ENCODE assay signal across 1 cellular context in the genomic region with DNA sequence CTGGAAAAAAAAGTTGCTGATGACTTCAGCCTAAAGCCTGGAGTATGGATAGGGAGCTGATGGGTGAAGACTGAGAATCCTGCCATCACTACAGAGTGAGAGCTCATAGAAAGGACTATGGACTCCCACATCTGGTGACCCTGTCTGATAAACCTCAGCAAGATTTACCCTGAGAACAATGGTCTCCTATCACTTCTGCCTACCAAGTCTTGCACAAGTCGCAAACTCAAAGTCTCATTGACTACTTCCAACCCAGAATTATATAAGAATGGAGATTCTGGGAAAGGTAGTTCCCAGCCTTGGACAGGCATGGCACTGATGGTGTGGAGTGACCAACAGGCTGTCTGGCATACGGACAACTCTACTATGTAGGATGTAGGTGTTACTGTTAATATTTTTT.
A peak's percentile ranks its signal among the peaks of the same experiment; 100 is the strongest.
TF ChIP-seq lines count a peak whose summit lies in the region.

No MANE protein-coding gene starts in this region.

TF ChIP-seq in HepG2, 621 proteins besides CTCF, POLR2A, EP300 and RAD21 (continued from another document and continues in another):
- TF ChIP-seq, protein P1, sequence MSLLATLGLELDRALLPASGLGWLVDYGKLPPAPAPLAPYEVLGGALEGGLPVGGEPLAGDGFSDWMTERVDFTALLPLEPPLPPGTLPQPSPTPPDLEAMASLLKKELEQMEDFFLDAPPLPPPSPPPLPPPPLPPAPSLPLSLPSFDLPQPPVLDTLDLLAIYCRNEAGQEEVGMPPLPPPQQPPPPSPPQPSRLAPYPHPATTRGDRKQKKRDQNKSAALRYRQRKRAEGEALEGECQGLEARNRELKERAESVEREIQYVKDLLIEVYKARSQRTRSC (CRISPR knock-in tag; IDR thresholded peaks at IDR 0.05; ENCODE audit: low read depth) = no peak
- no peak for TF ChIP-seq ZNF263 (CRISPR knock-in tag; IDR thresholded peaks at IDR 0.05)
- TF ChIP-seq, protein P2, sequence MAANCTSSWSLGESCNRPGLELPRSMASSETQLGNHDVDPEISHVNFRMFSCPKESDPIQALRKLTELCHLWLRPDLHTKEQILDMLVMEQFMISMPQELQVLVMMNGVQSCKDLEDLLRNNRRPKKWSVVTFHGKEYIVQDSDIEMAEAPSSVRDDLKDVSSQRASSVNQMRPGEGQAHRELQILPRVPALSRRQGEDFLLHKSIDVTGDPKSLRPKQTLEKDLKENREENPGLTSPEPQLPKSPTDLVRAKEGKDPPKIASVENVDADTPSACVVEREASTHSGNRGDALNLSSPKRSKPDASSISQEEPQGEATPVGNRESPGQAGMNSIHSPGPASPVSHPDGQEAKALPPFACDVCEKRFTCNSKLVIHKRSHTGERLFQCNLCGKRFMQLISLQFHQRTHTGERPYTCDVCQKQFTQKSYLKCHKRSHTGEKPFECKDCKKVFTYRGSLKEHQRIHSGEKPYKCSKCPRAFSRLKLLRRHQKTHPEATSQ (CRISPR knock-in tag; IDR thresholded peaks at IDR 0.05; ENCODE audit: borderline replicate concordance) = no peak
- no peak for TF ChIP-seq ZNF446 (CRISPR knock-in tag; IDR thresholded peaks at IDR 0.05)
- TF ChIP-seq REXO4 (CRISPR knock-in tag; IDR thresholded peaks at IDR 0.05; ENCODE audit: borderline replicate concordance) = no peak
- TF ChIP-seq MED8 (CRISPR knock-in tag; IDR thresholded peaks at IDR 0.05; ENCODE audit: insufficient replicate concordance) = no peak
- TF ChIP-seq ZNF256 (CRISPR knock-in tag; conservative IDR thresholded peaks at IDR 0.05) = no peak
- TF ChIP-seq, protein P3, sequence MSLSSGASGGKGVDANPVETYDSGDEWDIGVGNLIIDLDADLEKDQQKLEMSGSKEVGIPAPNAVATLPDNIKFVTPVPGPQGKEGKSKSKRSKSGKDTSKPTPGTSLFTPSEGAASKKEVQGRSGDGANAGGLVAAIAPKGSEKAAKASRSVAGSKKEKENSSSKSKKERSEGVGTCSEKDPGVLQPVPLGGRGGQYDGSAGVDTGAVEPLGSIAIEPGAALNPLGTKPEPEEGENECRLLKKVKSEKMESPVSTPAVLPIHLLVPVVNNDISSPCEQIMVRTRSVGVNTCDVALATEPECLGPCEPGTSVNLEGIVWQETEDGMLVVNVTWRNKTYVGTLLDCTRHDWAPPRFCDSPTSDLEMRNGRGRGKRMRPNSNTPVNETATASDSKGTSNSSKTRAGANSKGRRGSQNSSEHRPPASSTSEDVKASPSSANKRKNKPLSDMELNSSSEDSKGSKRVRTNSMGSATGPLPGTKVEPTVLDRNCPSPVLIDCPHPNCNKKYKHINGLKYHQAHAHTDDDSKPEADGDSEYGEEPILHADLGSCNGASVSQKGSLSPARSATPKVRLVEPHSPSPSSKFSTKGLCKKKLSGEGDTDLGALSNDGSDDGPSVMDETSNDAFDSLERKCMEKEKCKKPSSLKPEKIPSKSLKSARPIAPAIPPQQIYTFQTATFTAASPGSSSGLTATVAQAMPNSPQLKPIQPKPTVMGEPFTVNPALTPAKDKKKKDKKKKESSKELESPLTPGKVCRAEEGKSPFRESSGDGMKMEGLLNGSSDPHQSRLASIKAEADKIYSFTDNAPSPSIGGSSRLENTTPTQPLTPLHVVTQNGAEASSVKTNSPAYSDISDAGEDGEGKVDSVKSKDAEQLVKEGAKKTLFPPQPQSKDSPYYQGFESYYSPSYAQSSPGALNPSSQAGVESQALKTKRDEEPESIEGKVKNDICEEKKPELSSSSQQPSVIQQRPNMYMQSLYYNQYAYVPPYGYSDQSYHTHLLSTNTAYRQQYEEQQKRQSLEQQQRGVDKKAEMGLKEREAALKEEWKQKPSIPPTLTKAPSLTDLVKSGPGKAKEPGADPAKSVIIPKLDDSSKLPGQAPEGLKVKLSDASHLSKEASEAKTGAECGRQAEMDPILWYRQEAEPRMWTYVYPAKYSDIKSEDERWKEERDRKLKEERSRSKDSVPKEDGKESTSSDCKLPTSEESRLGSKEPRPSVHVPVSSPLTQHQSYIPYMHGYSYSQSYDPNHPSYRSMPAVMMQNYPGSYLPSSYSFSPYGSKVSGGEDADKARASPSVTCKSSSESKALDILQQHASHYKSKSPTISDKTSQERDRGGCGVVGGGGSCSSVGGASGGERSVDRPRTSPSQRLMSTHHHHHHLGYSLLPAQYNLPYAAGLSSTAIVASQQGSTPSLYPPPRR (CRISPR knock-in tag; IDR thresholded peaks at IDR 0.05; ENCODE audit: borderline replicate concordance) = no peak
- peak; percentile 16; the same call in 1 of the 2 replicates for TF ChIP-seq MIER3 (CRISPR knock-in tag; IDR thresholded peaks at IDR 0.05; ENCODE audit: borderline replicate concordance)
- TF ChIP-seq, protein P4, sequence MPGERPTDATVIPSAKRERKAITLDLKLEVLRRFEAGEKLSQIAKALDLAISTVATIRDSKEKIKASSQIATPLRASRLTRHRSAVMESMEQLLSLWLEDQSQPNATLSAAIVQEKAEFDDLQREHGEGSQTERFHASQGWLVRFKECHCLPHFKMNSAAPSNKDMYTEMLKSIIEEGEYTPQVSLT (CRISPR knock-in tag; IDR thresholded peaks at IDR 0.05; ENCODE audit: borderline replicate concordance, low read depth) = no peak
- TF ChIP-seq, protein P5, sequence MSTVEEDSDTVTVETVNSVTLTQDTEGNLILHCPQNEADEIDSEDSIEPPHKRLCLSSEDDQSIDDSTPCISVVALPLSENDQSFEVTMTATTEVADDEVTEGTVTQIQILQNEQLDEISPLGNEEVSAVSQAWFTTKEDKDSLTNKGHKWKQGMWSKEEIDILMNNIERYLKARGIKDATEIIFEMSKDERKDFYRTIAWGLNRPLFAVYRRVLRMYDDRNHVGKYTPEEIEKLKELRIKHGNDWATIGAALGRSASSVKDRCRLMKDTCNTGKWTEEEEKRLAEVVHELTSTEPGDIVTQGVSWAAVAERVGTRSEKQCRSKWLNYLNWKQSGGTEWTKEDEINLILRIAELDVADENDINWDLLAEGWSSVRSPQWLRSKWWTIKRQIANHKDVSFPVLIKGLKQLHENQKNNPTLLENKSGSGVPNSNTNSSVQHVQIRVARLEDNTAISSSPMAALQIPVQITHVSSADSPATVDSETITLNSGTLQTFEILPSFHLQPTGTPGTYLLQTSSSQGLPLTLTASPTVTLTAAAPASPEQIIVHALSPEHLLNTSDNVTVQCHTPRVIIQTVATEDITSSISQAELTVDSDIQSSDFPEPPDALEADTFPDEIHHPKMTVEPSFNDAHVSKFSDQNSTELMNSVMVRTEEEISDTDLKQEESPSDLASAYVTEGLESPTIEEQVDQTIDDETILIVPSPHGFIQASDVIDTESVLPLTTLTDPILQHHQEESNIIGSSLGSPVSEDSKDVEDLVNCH (CRISPR knock-in tag; IDR thresholded peaks at IDR 0.05) = no peak
- TF ChIP-seq SOX5 (CRISPR knock-in tag; IDR thresholded peaks at IDR 0.05; ENCODE audit: borderline replicate concordance) = peak; percentile 92
- TF ChIP-seq PHB2 (IDR thresholded peaks at IDR 0.05; ENCODE audit: partially characterized antibody) = no peak
- TF ChIP-seq ZNF7 (CRISPR knock-in tag; IDR thresholded peaks at IDR 0.05) = no peak
- TF ChIP-seq KDM4B (CRISPR knock-in tag; IDR thresholded peaks at IDR 0.05) = no peak
- no peak for TF ChIP-seq KDM5A (IDR thresholded peaks at IDR 0.05; ENCODE audit: borderline replicate concordance, low read length)
- TF ChIP-seq CBX5 (CRISPR knock-in tag; IDR thresholded peaks at IDR 0.05; ENCODE audit: borderline replicate concordance) = no peak
- no peak for TF ChIP-seq ZNF703 (CRISPR knock-in tag; IDR thresholded peaks at IDR 0.05; ENCODE audit: borderline replicate concordance)
- no peak for TF ChIP-seq FOXA3 (CRISPR knock-in tag; IDR thresholded peaks at IDR 0.05)
- TF ChIP-seq ZMYM4 (CRISPR knock-in tag; IDR thresholded peaks at IDR 0.05) = peak; percentile 64
- no peak for TF ChIP-seq ZNF83 (CRISPR knock-in tag; IDR thresholded peaks at IDR 0.05; ENCODE audit: borderline replicate concordance)
- TF ChIP-seq ZNF776 (CRISPR knock-in tag; IDR thresholded peaks at IDR 0.05) = no peak
- TF ChIP-seq BRCA1 (CRISPR knock-in tag; IDR thresholded peaks at IDR 0.05) = no peak
- TF ChIP-seq ETV5 (CRISPR knock-in tag; IDR thresholded peaks at IDR 0.05; ENCODE audit: borderline replicate concordance) = no peak
- no peak for TF ChIP-seq SMC3 (IDR thresholded peaks at IDR 0.05; ENCODE audit: low read length)
- TF ChIP-seq ZNF333 (CRISPR knock-in tag; IDR thresholded peaks at IDR 0.05; ENCODE audit: borderline replicate concordance) = no peak
- no peak for TF ChIP-seq ARNT2 (CRISPR knock-in tag; IDR thresholded peaks at IDR 0.05; ENCODE audit: low read depth)
- TF ChIP-seq, protein P6, sequence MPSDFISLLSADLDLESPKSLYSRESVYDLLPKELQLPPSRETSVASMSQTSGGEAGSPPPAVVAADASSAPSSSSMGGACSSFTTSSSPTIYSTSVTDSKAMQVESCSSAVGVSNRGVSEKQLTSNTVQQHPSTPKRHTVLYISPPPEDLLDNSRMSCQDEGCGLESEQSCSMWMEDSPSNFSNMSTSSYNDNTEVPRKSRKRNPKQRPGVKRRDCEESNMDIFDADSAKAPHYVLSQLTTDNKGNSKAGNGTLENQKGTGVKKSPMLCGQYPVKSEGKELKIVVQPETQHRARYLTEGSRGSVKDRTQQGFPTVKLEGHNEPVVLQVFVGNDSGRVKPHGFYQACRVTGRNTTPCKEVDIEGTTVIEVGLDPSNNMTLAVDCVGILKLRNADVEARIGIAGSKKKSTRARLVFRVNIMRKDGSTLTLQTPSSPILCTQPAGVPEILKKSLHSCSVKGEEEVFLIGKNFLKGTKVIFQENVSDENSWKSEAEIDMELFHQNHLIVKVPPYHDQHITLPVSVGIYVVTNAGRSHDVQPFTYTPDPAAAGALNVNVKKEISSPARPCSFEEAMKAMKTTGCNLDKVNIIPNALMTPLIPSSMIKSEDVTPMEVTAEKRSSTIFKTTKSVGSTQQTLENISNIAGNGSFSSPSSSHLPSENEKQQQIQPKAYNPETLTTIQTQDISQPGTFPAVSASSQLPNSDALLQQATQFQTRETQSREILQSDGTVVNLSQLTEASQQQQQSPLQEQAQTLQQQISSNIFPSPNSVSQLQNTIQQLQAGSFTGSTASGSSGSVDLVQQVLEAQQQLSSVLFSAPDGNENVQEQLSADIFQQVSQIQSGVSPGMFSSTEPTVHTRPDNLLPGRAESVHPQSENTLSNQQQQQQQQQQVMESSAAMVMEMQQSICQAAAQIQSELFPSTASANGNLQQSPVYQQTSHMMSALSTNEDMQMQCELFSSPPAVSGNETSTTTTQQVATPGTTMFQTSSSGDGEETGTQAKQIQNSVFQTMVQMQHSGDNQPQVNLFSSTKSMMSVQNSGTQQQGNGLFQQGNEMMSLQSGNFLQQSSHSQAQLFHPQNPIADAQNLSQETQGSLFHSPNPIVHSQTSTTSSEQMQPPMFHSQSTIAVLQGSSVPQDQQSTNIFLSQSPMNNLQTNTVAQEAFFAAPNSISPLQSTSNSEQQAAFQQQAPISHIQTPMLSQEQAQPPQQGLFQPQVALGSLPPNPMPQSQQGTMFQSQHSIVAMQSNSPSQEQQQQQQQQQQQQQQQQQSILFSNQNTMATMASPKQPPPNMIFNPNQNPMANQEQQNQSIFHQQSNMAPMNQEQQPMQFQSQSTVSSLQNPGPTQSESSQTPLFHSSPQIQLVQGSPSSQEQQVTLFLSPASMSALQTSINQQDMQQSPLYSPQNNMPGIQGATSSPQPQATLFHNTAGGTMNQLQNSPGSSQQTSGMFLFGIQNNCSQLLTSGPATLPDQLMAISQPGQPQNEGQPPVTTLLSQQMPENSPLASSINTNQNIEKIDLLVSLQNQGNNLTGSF (CRISPR knock-in tag; IDR thresholded peaks at IDR 0.05) = no peak
- TF ChIP-seq, protein P7, sequence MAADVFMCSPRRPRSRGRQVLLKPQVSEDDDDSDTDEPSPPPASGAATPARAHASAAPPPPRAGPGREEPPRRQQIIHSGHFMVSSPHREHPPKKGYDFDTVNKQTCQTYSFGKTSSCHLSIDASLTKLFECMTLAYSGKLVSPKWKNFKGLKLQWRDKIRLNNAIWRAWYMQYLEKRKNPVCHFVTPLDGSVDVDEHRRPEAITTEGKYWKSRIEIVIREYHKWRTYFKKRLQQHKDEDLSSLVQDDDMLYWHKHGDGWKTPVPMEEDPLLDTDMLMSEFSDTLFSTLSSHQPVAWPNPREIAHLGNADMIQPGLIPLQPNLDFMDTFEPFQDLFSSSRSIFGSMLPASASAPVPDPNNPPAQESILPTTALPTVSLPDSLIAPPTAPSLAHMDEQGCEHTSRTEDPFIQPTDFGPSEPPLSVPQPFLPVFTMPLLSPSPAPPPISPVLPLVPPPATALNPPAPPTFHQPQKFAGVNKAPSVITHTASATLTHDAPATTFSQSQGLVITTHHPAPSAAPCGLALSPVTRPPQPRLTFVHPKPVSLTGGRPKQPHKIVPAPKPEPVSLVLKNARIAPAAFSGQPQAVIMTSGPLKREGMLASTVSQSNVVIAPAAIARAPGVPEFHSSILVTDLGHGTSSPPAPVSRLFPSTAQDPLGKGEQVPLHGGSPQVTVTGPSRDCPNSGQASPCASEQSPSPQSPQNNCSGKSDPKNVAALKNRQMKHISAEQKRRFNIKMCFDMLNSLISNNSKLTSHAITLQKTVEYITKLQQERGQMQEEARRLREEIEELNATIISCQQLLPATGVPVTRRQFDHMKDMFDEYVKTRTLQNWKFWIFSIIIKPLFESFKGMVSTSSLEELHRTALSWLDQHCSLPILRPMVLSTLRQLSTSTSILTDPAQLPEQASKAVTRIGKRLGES (CRISPR knock-in tag; IDR thresholded peaks at IDR 0.05; ENCODE audit: borderline replicate concordance) = no peak
- TF ChIP-seq ZNF33B (CRISPR knock-in tag; IDR thresholded peaks at IDR 0.05) = no peak
- no peak for TF ChIP-seq ZKSCAN1 (IDR thresholded peaks at IDR 0.05; ENCODE audit: low read length)
- TF ChIP-seq, protein P8, sequence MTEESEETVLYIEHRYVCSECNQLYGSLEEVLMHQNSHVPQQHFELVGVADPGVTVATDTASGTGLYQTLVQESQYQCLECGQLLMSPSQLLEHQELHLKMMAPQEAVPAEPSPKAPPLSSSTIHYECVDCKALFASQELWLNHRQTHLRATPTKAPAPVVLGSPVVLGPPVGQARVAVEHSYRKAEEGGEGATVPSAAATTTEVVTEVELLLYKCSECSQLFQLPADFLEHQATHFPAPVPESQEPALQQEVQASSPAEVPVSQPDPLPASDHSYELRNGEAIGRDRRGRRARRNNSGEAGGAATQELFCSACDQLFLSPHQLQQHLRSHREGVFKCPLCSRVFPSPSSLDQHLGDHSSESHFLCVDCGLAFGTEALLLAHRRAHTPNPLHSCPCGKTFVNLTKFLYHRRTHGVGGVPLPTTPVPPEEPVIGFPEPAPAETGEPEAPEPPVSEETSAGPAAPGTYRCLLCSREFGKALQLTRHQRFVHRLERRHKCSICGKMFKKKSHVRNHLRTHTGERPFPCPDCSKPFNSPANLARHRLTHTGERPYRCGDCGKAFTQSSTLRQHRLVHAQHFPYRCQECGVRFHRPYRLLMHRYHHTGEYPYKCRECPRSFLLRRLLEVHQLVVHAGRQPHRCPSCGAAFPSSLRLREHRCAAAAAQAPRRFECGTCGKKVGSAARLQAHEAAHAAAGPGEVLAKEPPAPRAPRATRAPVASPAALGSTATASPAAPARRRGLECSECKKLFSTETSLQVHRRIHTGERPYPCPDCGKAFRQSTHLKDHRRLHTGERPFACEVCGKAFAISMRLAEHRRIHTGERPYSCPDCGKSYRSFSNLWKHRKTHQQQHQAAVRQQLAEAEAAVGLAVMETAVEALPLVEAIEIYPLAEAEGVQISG (CRISPR knock-in tag; IDR thresholded peaks at IDR 0.05) = no peak
- TF ChIP-seq TOE1 (CRISPR knock-in tag; IDR thresholded peaks at IDR 0.05) = no peak
- TF ChIP-seq, protein P9, sequence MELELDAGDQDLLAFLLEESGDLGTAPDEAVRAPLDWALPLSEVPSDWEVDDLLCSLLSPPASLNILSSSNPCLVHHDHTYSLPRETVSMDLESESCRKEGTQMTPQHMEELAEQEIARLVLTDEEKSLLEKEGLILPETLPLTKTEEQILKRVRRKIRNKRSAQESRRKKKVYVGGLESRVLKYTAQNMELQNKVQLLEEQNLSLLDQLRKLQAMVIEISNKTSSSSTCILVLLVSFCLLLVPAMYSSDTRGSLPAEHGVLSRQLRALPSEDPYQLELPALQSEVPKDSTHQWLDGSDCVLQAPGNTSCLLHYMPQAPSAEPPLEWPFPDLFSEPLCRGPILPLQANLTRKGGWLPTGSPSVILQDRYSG (CRISPR knock-in tag; IDR thresholded peaks at IDR 0.05) = no peak
- peak; percentile 81 for TF ChIP-seq GATAD2A (CRISPR knock-in tag; IDR thresholded peaks at IDR 0.05)
- no peak for TF ChIP-seq FOXA1 (IDR thresholded peaks at IDR 0.05)
- no peak for TF ChIP-seq FOXA1 (CRISPR knock-in tag; IDR thresholded peaks at IDR 0.05)
- TF ChIP-seq BORCS8-MEF2B (CRISPR knock-in tag; IDR thresholded peaks at IDR 0.05) = no peak
